ENCODE assay signal across 25 cellular contexts in the genomic region with DNA sequence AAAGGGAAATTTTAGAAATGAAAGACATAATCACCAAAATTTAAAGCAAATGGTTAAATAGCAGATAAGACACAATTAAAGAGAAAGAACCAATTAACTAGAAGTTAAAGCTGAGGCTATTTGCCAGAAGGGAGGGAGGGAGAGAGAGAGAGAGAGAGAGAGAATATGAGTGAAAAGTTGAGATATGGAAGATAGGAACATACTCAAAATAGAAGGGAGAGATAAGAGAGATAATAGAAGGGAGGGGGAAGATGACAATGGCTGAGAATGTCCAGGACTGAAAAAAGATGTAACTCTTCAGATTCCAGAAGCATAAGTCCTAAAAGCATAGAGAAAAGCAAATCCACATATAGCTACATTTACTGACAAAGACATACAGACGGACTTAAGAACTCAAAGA.
"Had no signal": no experiment of that assay in that cellular context is flagged by ENCODE, and none has a peak within 500 bp of the region (broad histone marks: within the 10 kb centered on the region; RNA-seq: fewer than 3 reads in every experiment).

No MANE protein-coding gene starts in this region.

- H3K27me3 Mint-ChIP-seq: activated CD4-positive, alpha-beta T cell treated with anti-CD3 and anti-CD28 coated beads, Interleukin-2, amount 10 ng/mL, durations not matched to agents 7 days and 5 days; activated CD8-positive, alpha-beta T cell treated with anti-CD3 and anti-CD28 coated beads for 36 hours; central memory CD8-positive, alpha-beta T cell; effector memory CD8-positive, alpha-beta T cell had no signal

- H3K4me1 ChIP-seq: ascending aorta, gastroesophageal sphincter, prostate gland, upper lobe of right lung had no signal

- H3K36me3 Mint-ChIP-seq: natural killer cell had no signal

- H3K27me3 ChIP-seq: ascending aorta, brain microvascular endothelial cell, dorsolateral prefrontal cortex, esophagus squamous epithelium, gastroesophageal sphincter, upper lobe of right lung had no signal

- H3K36me3 ChIP-seq: ascending aorta, brain microvascular endothelial cell, esophagus squamous epithelium, gastroesophageal sphincter, prostate gland, thoracic aorta, upper lobe of right lung, WERI-Rb-1 had no signal

- H3K9me3 ChIP-seq: ascending aorta, esophagus squamous epithelium, gastroesophageal sphincter, prostate gland, thoracic aorta, upper lobe of right lung had no signal

- H3K4me1 Mint-ChIP-seq: activated CD8-positive, alpha-beta memory T cell treated with anti-CD3 and anti-CD28 coated beads, Interleukin-2, amount 10 ng/mL, durations not matched to agents 7 days and 5 days had no signal

- ATAC-seq: activated CD8-positive, alpha-beta memory T cell treated with anti-CD3 and anti-CD28 coated beads, Interleukin-2, amount 10 ng/mL, durations not matched to agents 7 days and 5 days; activated CD8-positive, alpha-beta T cell treated with anti-CD3 and anti-CD28 coated beads for 36 hours; effector memory CD8-positive, alpha-beta T cell; gastroesophageal sphincter; natural killer cell; upper lobe of right lung had no signal

- H3K27ac Mint-ChIP-seq: activated CD4-positive, alpha-beta T cell treated with anti-CD3 and anti-CD28 coated beads, Interleukin-2, amount 10 ng/mL, durations not matched to agents 7 days and 5 days; activated CD8-positive, alpha-beta memory T cell treated with anti-CD3 and anti-CD28 coated beads, Interleukin-2, amount 10 ng/mL, durations not matched to agents 7 days and 5 days; activated CD8-positive, alpha-beta T cell treated with anti-CD3 and anti-CD28 coated beads for 36 hours; natural killer cell had no signal

- H3K27ac ChIP-seq: ascending aorta, brain microvascular endothelial cell, dorsolateral prefrontal cortex, esophagus squamous epithelium, gastroesophageal sphincter, prostate gland, thoracic aorta, upper lobe of right lung, WERI-Rb-1 had no signal

- DNase-seq: activated CD4-positive, alpha-beta T cell treated with anti-CD3 and anti-CD28 coated beads, Interleukin-2, amount 10 ng/mL, durations not matched to agents 7 days and 5 days; activated CD4-positive, CD25-positive, alpha-beta regulatory T cell treated with anti-CD3 and anti-CD28 coated beads, Interleukin-2, amount 50 U/mL, for 72 hours; activated CD8-positive, alpha-beta memory T cell treated with anti-CD3 and anti-CD28 coated beads, Interleukin-2, amount 10 ng/mL, durations not matched to agents 7 days and 5 days; activated CD8-positive, alpha-beta T cell treated with anti-CD3 and anti-CD28 coated beads for 36 hours; activated effector memory CD4-positive, alpha-beta T cell treated with anti-CD3 and anti-CD28 coated beads, Interleukin-2, amount 50 U/mL, for 16 hours; activated naive CD4-positive, alpha-beta T cell treated with anti-CD3 and anti-CD28 coated beads, Interleukin-2, amount 50 U/mL, for 16 hours; activated T-cell treated with anti-CD3 and anti-CD28 coated beads for 4 hours; brain microvascular endothelial cell; dorsolateral prefrontal cortex; effector memory CD8-positive, alpha-beta T cell; esophagus squamous epithelium; head of caudate nucleus; islet precursor cell; natural killer cell; stimulated activated CD4-positive, alpha-beta T cell treated with anti-CD3 and anti-CD28 coated beads, Interleukin-4, amount 100 ng/mL, for 24 hours; stimulated activated naive CD4-positive, alpha-beta T cell treated with Interleukin-2 at 50 U/mL for 16 hours; T-helper 1 cell; upper lobe of right lung; WERI-Rb-1 had no signal

- H3K4me3 ChIP-seq: ascending aorta, dorsolateral prefrontal cortex, esophagus squamous epithelium, gastroesophageal sphincter, lung, prostate gland, thoracic aorta, upper lobe of right lung had no signal

- H3K4me3 Mint-ChIP-seq: activated CD4-positive, alpha-beta T cell treated with anti-CD3 and anti-CD28 coated beads, Interleukin-2, amount 10 ng/mL, durations not matched to agents 7 days and 5 days; activated CD8-positive, alpha-beta memory T cell treated with anti-CD3 and anti-CD28 coated beads, Interleukin-2, amount 10 ng/mL, durations not matched to agents 7 days and 5 days; activated CD8-positive, alpha-beta T cell treated with anti-CD3 and anti-CD28 coated beads for 36 hours; central memory CD8-positive, alpha-beta T cell; effector memory CD8-positive, alpha-beta T cell; natural killer cell had no signal

- H3K9me3 Mint-ChIP-seq: central memory CD8-positive, alpha-beta T cell; effector memory CD8-positive, alpha-beta T cell had no signal
